In the genomic region with DNA sequence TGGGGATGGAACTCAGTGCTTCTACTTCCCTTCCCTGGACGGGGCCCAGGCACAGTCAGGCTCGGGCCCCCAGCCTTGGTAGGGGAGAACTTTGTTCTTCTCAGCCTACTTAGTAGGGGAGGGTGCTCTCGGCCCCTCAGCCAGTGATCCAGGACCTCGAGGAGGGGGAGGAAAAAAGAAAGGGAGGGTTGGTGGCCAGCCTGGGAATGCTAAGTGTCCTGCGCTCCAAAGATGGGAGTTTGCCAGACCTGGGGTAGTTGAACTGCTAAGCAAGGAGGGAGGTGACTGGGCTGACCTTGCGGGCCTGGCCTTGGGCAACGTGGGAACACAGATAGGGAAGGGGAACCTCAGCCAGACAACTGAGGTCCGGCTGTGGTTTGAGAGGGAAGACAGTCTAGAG, we compare ENCODE assay signal across 20 cellular contexts. TPM values are rescaled to one million over a fixed set of nuclear protein-coding genes. Genes with fewer than 3 reads are reported as not detected.
A peak's percentile ranks its signal among the peaks of the same experiment; 100 is the strongest.
DNase-seq lines count a peak whose midpoint lies in the region; ATAC-seq, FAIRE-seq and TF ChIP-seq lines count a peak whose summit lies in the region.
"Had no signal": no experiment of that assay in that cellular context is flagged by ENCODE, and none has a peak within 500 bp of the region (broad histone marks: within the 10 kb centered on the region; RNA-seq: fewer than 3 reads in every experiment).

No MANE protein-coding gene starts in this region.

- H3K27me3 Mint-ChIP-seq in CD8-positive, alpha-beta memory T cell = no peaks in the 10 kb centered on the region
- no peaks in the 10 kb centered on the region for H3K27me3 Mint-ChIP-seq in osteocyte (ENCODE audit: unreplicated experiment)
- no peaks in the 10 kb centered on the region for H3K27me3 Mint-ChIP-seq in effector memory CD8-positive, alpha-beta T cell

- POLR2A ChIA-PET in CD8-positive, alpha-beta memory T cell (lab: Charles Lee) = no interaction called here

- no peak for FAIRE-seq in pancreas (lab: Jason Lieb, UNC)
- FAIRE-seq: small intestine had no signal

- H3K4me3 Mint-ChIP-seq in CD8-positive, alpha-beta memory T cell = peak overlapping the region in 1 of 7 donors; percentile 19
- no peak overlapping the region for H3K4me3 Mint-ChIP-seq in osteocyte (ENCODE audit: unreplicated experiment)
- no peak overlapping the region for H3K4me3 Mint-ChIP-seq in effector memory CD8-positive, alpha-beta T cell
- H3K4me3 Mint-ChIP-seq: mesothelial cell of epicardium; T-helper 2 cell treated with Interferon-gamma antibody and Interleukin-4, amounts not matched to agents 5 μg/mL and 100 μg/mL, for 36 hours had no signal

- H3K36me3 ChIP-seq in CD8-positive, alpha-beta memory T cell (ENCODE audit: insufficient read depth, low read length) = no peaks in the 10 kb centered on the region
- peaks cover 0 to 4% (median 0%) of the 10 kb centered on the region in 3 donors for H3K36me3 ChIP-seq in pancreas
- H3K36me3 ChIP-seq: SJCRH30 had no signal

- H3K9me3 Mint-ChIP-seq in CD8-positive, alpha-beta memory T cell = no peaks in the 10 kb centered on the region
- H3K9me3 Mint-ChIP-seq in osteocyte (ENCODE audit: unreplicated experiment) = no peaks in the 10 kb centered on the region
- H3K9me3 Mint-ChIP-seq in effector memory CD8-positive, alpha-beta T cell = no peaks in the 10 kb centered on the region
- H3K9me3 Mint-ChIP-seq: mesothelial cell of epicardium; T-helper 2 cell treated with Interferon-gamma antibody and Interleukin-4, amounts not matched to agents 5 μg/mL and 100 μg/mL, for 36 hours had no signal

- no peak overlapping the region for H3K4me3 ChIP-seq in CD8-positive, alpha-beta memory T cell (ENCODE audit: low read length)
- no peak overlapping the region for H3K4me3 ChIP-seq in pancreas
- H3K4me3 ChIP-seq: esophagus squamous epithelium, SJCRH30 had no signal

- peak overlapping the region in 6 of 8 donors; percentile 36 to 84 (median 48) for H3K27ac Mint-ChIP-seq in CD8-positive, alpha-beta memory T cell
- no peak overlapping the region for H3K27ac Mint-ChIP-seq in osteocyte (ENCODE audit: unreplicated experiment)
- H3K27ac Mint-ChIP-seq in effector memory CD8-positive, alpha-beta T cell = peak overlapping the region in 1 of 2 donors; percentile 14
- H3K27ac Mint-ChIP-seq: mesothelial cell of epicardium; T-helper 2 cell treated with Interferon-gamma antibody and Interleukin-4, amounts not matched to agents 5 μg/mL and 100 μg/mL, for 36 hours had no signal

- H3K9me3 ChIP-seq in CD8-positive, alpha-beta memory T cell (ENCODE audit: low read length) = no peaks in the 10 kb centered on the region
- H3K9me3 ChIP-seq in pancreas = no peaks in the 10 kb centered on the region
- H3K9me3 ChIP-seq: esophagus squamous epithelium, SJCRH30 had no signal

- no peaks in the 10 kb centered on the region for H3K27me3 ChIP-seq in CD8-positive, alpha-beta memory T cell (ENCODE audit: insufficient read depth, low read length, poor library complexity, severe bottlenecking)
- H3K27me3 ChIP-seq in pancreas = no peaks in the 10 kb centered on the region

- H3K36me3 Mint-ChIP-seq in CD8-positive, alpha-beta memory T cell = no peaks in the 10 kb centered on the region
- H3K36me3 Mint-ChIP-seq in osteocyte (ENCODE audit: unreplicated experiment) = no peaks in the 10 kb centered on the region
- H3K36me3 Mint-ChIP-seq in effector memory CD8-positive, alpha-beta T cell (ENCODE audit: insufficient read depth) = peaks cover 9% of the 10 kb centered on the region
- H3K36me3 Mint-ChIP-seq: mesothelial cell of epicardium had no signal

- ATAC-seq in pancreas (peak; percentile 10 to 60 (median 43)), HG03159 (IDR thresholded peaks at IDR 0.05; ENCODE audit: unreplicated experiment) (no peak), HG02938 (IDR thresholded peaks at IDR 0.05; ENCODE audit: unreplicated experiment) (no peak)
- no peak for ATAC-seq in effector memory CD8-positive, alpha-beta T cell (replicated peaks)

- CTCF ChIA-PET in CD8-positive, alpha-beta memory T cell (lab: Charles Lee) = interaction anchor here (1.0 to 4.4 kb wide), 5 partner anchors 8 to 63 kb away, joined by 3 to 24 read pairs (median 5); no protein-coding TSS in a partner anchor

- no peak for DNase-seq in CD8-positive, alpha-beta memory T cell
- peak; percentile 9 for DNase-seq in OCI-M1 (lab: John Stamatoyannopoulos, UW)
- peak; percentile 34 to 52 for DNase-seq in hippocampal formation (lab: John Stamatoyannopoulos, UW)
- peak in 3 of 6 donors; percentile 49 to 64 (median 58) for DNase-seq in pancreas
- DNase-seq in osteocyte (ENCODE audit: extremely low spot score, unreplicated experiment) = no peak
- DNase-seq in effector memory CD8-positive, alpha-beta T cell = no peak
- DNase-seq: activated CD4-positive, alpha-beta T cell treated with anti-CD3 and anti-CD28 coated beads for 1 hour; activated effector memory CD4-positive, alpha-beta T cell treated with anti-CD3 and anti-CD28 coated beads, Interleukin-2, amount 50 U/mL, for 16 hours; esophagus squamous epithelium; islet precursor cell; NCI-H2029 treated with DMSO at 0.1 percent for 48 hours; NCI-H524 treated with DMSO at 0.1 percent for 48 hours; SJCRH30; small intestine; trophoblast cell had no signal

- no peaks in the 10 kb centered on the region for H3K4me1 ChIP-seq in CD8-positive, alpha-beta memory T cell (ENCODE audit: insufficient read depth, low read length)
- peaks cover 19 to 35% (median 22%) of the 10 kb centered on the region in 3 donors for H3K4me1 ChIP-seq in pancreas
- H3K4me1 ChIP-seq: SJCRH30 had no signal

- WGBS in pancreas, 2 donors = 26 to 28% methylated on average over 8 of the region's 8 CpGs

- peaks cover 2 to 28% (median 9%) of the 10 kb centered on the region in 3 donors for H3K4me1 Mint-ChIP-seq in CD8-positive, alpha-beta memory T cell
- peaks cover 14% of the 10 kb centered on the region for H3K4me1 Mint-ChIP-seq in osteocyte (ENCODE audit: unreplicated experiment)
- H3K4me1 Mint-ChIP-seq in effector memory CD8-positive, alpha-beta T cell (ENCODE audit: low read depth in 2 of 2) = peaks cover 19 to 21% of the 10 kb centered on the region in 2 donors

- no peak overlapping the region for H3K27ac ChIP-seq in CD8-positive, alpha-beta memory T cell (ENCODE audit: low read depth, low read length)
- H3K27ac ChIP-seq in pancreas = peak overlapping the region in 3 of 4 donors; percentile 17 to 34 (median 26)
- H3K27ac ChIP-seq: SJCRH30 had no signal

- TF ChIP-seq CTCF in pancreas (IDR thresholded peaks at IDR 0.05) = no peak
- no peak for TF ChIP-seq CTCF in osteocyte (IDR thresholded peaks at IDR 0.05)

- intact Hi-C loops in pancreas (cut with DNase I) = loop anchor here in 1 of 3 donors (10.0 kb wide), 1 partner anchor 46 kb away; no protein-coding TSS in a partner anchor

RNA-seq across cellular contexts. Expression of gene ADGRG1, which starts 12.2 kb away (rescaled TPM):
- total RNA-seq in CD8-positive, alpha-beta memory T cell = 10 to 100 TPM; 25.8 to 29.8 TPM
- polyA plus RNA-seq in CD8-positive, alpha-beta memory T cell = 51.9 TPM
- total RNA-seq in pancreas (100 to 1,000 TPM in 1 of 6 donors, 10 to 100 TPM in 5; 51.3 to 102 (median 94.0) TPM), osteocyte (4.6 and 4.8 TPM in 2 replicates)
- polyA plus RNA-seq in pancreas = 10 to 100 TPM; 36.4 to 47.6 TPM

RNA-seq across cellular contexts. Expression of gene ADGRG3, which starts 27.5 kb away (rescaled TPM):
- total RNA-seq in CD8-positive, alpha-beta memory T cell = not detected
- not detected for polyA plus RNA-seq in CD8-positive, alpha-beta memory T cell
- total RNA-seq in pancreas = under 1 TPM; 0.14 to 0.73 (median 0.34) TPM
- under 1 TPM; 0.80 to 0.84 TPM for polyA plus RNA-seq in pancreas
- total RNA-seq in osteocyte = not detected in 2 replicates
- total RNA-seq: mesothelial cell of epicardium, SJCRH30 had no signal
- polyA plus RNA-seq: BJ had no signal

RNA-seq across cellular contexts. Expression of gene DRC7, which starts 54.0 kb away (rescaled TPM):
- not detected for total RNA-seq in CD8-positive, alpha-beta memory T cell
- polyA plus RNA-seq in CD8-positive, alpha-beta memory T cell = not detected
- total RNA-seq in pancreas = 1 to 10 TPM in 1 of 6 donors, under 1 TPM in 5; 0.28 to 2.4 (median 0.61) TPM
- 1 to 10 TPM; 1.5 to 2.0 TPM for polyA plus RNA-seq in pancreas
- not detected in 2 replicates for total RNA-seq in osteocyte
- total RNA-seq: mesothelial cell of epicardium, SJCRH30 had no signal
- polyA plus RNA-seq: BJ, small intestine had no signal

Comparison
In these comparisons a context has a peak if more than half of its experiments do, and no peak if none do; other contexts are left out.
1. DNase-seq: peak in OCI-M1 (single experiment) and hippocampal formation (2 of 2); none in CD8-positive, alpha-beta memory T cell (0 of 5), osteocyte (single experiment) and effector memory CD8-positive, alpha-beta T cell (0 of 3).
2. ATAC-seq: peak in pancreas (4 of 4); none in HG03159 (single experiment), effector memory CD8-positive, alpha-beta T cell (single experiment) and HG02938 (single experiment).